In the genomic region with DNA sequence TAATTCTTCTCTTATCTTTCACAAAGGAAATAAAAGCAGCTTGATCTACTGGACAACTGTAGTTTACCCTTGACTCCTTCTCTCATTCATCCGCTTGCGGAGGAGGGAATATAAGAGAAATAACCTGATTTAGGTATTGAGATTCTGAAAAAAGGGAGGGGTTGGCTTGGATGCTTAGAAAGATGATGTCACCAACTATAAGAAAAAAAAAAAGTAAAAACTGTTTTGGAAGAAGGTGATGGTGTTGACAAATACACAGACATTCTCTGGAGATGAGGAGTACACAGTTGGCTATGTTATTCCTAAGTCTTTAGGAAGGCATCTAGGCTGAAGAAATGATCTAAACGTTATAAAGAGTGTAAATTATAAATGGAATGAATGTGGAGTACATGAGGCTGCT, we compare ENCODE assay signal across 11 cellular contexts.
"Had no signal": no experiment of that assay in that cellular context is flagged by ENCODE, and none has a peak within 500 bp of the region (broad histone marks: within the 10 kb centered on the region; RNA-seq: fewer than 3 reads in every experiment).

No MANE protein-coding gene starts in this region.

- H3K4me2 ChIP-seq: GM23338 had no signal

- H3K9me3 ChIP-seq: HAP-1 had no signal

- FAIRE-seq: H1, H54 had no signal

- DNase-seq: GM23248, GOT3, H7, H9, HCEC 1CT, HFFc6 had no signal

- H3K4me1 ChIP-seq: HAP-1 had no signal

- H3K4me3 ChIP-seq: GM23248, GM23338, HAP-1 had no signal

- H3K36me3 ChIP-seq: HAP-1 had no signal

- H3K27ac ChIP-seq: GM23248 had no signal

- H2AFZ ChIP-seq: GM23248, GM23338 had no signal

- ATAC-seq: GM23338, HCT116 had no signal

- H3K9ac ChIP-seq: GM23248 had no signal
